ENCODE assay signal across 16 cellular contexts in genomic region chr7:102671960-102672316, GRCh38. TPM values are rescaled to one million over a fixed set of nuclear protein-coding genes. Genes with fewer than 3 reads are reported as not detected.
DNase-seq lines count a peak whose midpoint lies in the region; ATAC-seq and TF ChIP-seq lines count a peak whose summit lies in the region.
"Not testable (repeated sequence)": the region's sequence is repeated elsewhere in the genome, so short reads cannot be mapped to it uniquely, and the experiment has no call there.
"Had no signal": no experiment of that assay in that cellular context is flagged by ENCODE, and none has a peak within 500 bp of the region (broad histone marks: within the 10 kb centered on the region; RNA-seq: fewer than 3 reads in every experiment).

No MANE protein-coding gene starts in this region.

- CTCF ChIA-PET in T-cell (lab: Charles Lee), result interaction anchor here (0.6 kb wide), 2 partner anchors 77 to 402 kb away, joined by 3 read pairs; partner anchors contain the start of gene FAM185A (in 1 of the 2)

- H3K4me1 Mint-ChIP-seq in T-cell; chondrocyte (ENCODE audit: low read depth); stimulated activated memory B cell treated with anti-CD40 and anti-IgM and Interleukin-4, amounts not matched to agents 10 μg/mL and 1 μg/mL and 100 μg/mL, for 72 hours: not testable (repeated sequence)

- not testable (repeated sequence) for H3K27me3 Mint-ChIP-seq in T-cell; chondrocyte (ENCODE audit: low read depth); stimulated activated memory B cell treated with anti-CD40 and anti-IgM and Interleukin-4, amounts not matched to agents 10 μg/mL and 1 μg/mL and 100 μg/mL, for 72 hours

- peak; percentile 18 for ATAC-seq in GM18505 (IDR thresholded peaks at IDR 0.05; ENCODE audit: unreplicated experiment)
- peak; percentile 36 for ATAC-seq in GM19372 (IDR thresholded peaks at IDR 0.05; ENCODE audit: low read depth, unreplicated experiment)
- ATAC-seq in GM21723 (IDR thresholded peaks at IDR 0.05; ENCODE audit: unreplicated experiment), result peak; percentile 37
- ATAC-seq in HG02885 (IDR thresholded peaks at IDR 0.05; ENCODE audit: poor library complexity, unreplicated experiment), result peak; percentile 32
- peak; percentile 36 for ATAC-seq in HG03280 (IDR thresholded peaks at IDR 0.05; ENCODE audit: unreplicated experiment)
- ATAC-seq in T-cell (replicated peaks in 1 of 4), result peak in 3 of 4 experiments; percentile 12 to 35 (median 17)
- peak; percentile 24 for ATAC-seq in stimulated activated memory B cell treated with anti-CD40 and anti-IgM and Interleukin-4, amounts not matched to agents 10 μg/mL and 1 μg/mL and 100 μg/mL, for 72 hours

- H3K27ac Mint-ChIP-seq in T-cell; chondrocyte (ENCODE audit: unreplicated experiment): not testable (repeated sequence)
- peak overlapping the region; percentile 68 for H3K27ac Mint-ChIP-seq in stimulated activated memory B cell treated with anti-CD40 and anti-IgM and Interleukin-4, amounts not matched to agents 10 μg/mL and 1 μg/mL and 100 μg/mL, for 72 hours

- not testable (repeated sequence) for H3K9me3 Mint-ChIP-seq in T-cell; chondrocyte (ENCODE audit: low read depth); stimulated activated memory B cell treated with anti-CD40 and anti-IgM and Interleukin-4, amounts not matched to agents 10 μg/mL and 1 μg/mL and 100 μg/mL, for 72 hours

- POLR2A ChIA-PET in T-cell (lab: Charles Lee), result not testable (repeated sequence)

- not testable (repeated sequence) for H3K36me3 Mint-ChIP-seq in T-cell; chondrocyte (ENCODE audit: low read depth); stimulated activated memory B cell treated with anti-CD40 and anti-IgM and Interleukin-4, amounts not matched to agents 10 μg/mL and 1 μg/mL and 100 μg/mL, for 72 hours

- DNase-seq in T-cell; chondrocyte (ENCODE audit: low spot score): not testable (repeated sequence)

- not testable (repeated sequence) for TF ChIP-seq CTCF in chondrocyte (IDR thresholded peaks at IDR 0.05)

- TF ChIP-seq POLR2A in GM18505 (IDR thresholded peaks at IDR 0.05; ENCODE audit: borderline replicate concordance, extremely low read depth, insufficient read depth, insufficient read length), result not testable (repeated sequence)

- not testable (repeated sequence) for H3K4me3 Mint-ChIP-seq in T-cell; stimulated activated memory B cell treated with anti-CD40 and anti-IgM and Interleukin-4, amounts not matched to agents 10 μg/mL and 1 μg/mL and 100 μg/mL, for 72 hours
- H3K4me3 Mint-ChIP-seq in chondrocyte (ENCODE audit: unreplicated experiment), result peak overlapping the region; percentile 81

RNA-seq across cellular contexts. Expression of gene POLR2J2, which starts 0.5 kb away (rescaled TPM):
- total RNA-seq in T-cell (10 to 100 TPM; 20.8 to 70.3 (median 23.8) TPM), chondrocyte (1.5 to 5.1 TPM (median 2.9 TPM) in 3 replicates)

RNA-seq across cellular contexts. Expression of gene SPDYE2B, which starts 21.8 kb away (rescaled TPM):
- total RNA-seq in T-cell (not detected), chondrocyte (not detected in 3 replicates)
- total RNA-seq: CD8-positive, alpha-beta memory T cell; frontal cortex; HT1080; left cardiac atrium; occipital lobe; right lobe of liver; subcutaneous adipose tissue; vagina had no signal

RNA-seq across cellular contexts. Expression of gene UPK3BL1, which starts 29.3 kb away (rescaled TPM):
- total RNA-seq in T-cell, result 100 to 1,000 TPM in 2 of 5 donors, 10 to 100 TPM in 3; 39.0 to 128 (median 47.3) TPM
- 11.7 to 29.6 TPM (median 14.8 TPM) in 3 replicates for total RNA-seq in chondrocyte

RNA-seq across cellular contexts. Expression of gene RASA4, which starts 55.4 kb away (rescaled TPM):
- total RNA-seq in T-cell (10 to 100 TPM; 63.3 to 89.0 (median 71.6) TPM), chondrocyte (16.5 to 26.0 TPM (median 24.0 TPM) in 3 replicates)
